23 cellular contexts compared by ENCODE assay signal in the genomic region with DNA sequence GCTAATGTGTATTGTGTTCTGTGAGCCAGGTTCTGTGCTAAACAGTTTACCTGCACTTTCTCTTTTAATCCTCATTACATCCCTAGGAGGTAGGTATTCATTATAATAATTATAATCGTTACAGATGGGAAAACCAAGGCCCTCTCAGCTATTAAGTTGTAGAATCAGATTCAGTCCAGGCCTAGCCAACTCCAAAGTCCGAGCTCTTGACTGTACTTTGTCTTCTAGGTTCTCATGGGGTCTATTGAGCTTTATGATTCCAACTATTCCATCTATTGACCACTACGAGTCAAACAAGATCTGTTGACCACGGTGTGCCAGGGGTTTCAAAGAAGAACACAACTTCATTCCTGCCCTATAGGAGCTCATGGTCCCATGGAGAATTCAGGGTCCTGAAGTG. TPM values are rescaled to one million over a fixed set of nuclear protein-coding genes. Genes with fewer than 3 reads are reported as not detected.
"Had no signal": no experiment of that assay in that cellular context is flagged by ENCODE, and none has a peak within 500 bp of the region (broad histone marks: within the 10 kb centered on the region; RNA-seq: fewer than 3 reads in every experiment).

No MANE protein-coding gene starts in this region.

- H3K9me3 Mint-ChIP-seq: activated CD8-positive, alpha-beta T cell treated with anti-CD3 and anti-CD28 coated beads for 36 hours; activated naive CD8-positive, alpha-beta T cell treated with anti-CD3 and anti-CD28 coated beads, Interleukin-2, amount 10 ng/mL, durations not matched to agents 7 days and 5 days; activated T-helper 17 cell treated with anti-CD3 and anti-CD28 coated beads, Interleukin-2, amount 50 U/mL, for 72 hours; central memory CD8-positive, alpha-beta T cell; nephron progenitor cell had no signal

- H3K36me3 ChIP-seq: colonic mucosa, tibial artery had no signal

- H3K36me3 Mint-ChIP-seq: brain had no signal

- H3K27ac ChIP-seq: tibial artery had no signal

- DNase-seq: activated CD4-positive, alpha-beta T cell treated with anti-CD3 and anti-CD28 coated beads for 48 hours; activated CD4-positive, CD25-positive, alpha-beta regulatory T cell; activated CD8-positive, alpha-beta T cell treated with anti-CD3 and anti-CD28 coated beads for 36 hours; activated naive CD4-positive, alpha-beta T cell treated with Interleukin-2 at 50 U/mL for 16 hours; activated naive CD8-positive, alpha-beta T cell treated with anti-CD3 and anti-CD28 coated beads, Interleukin-2, amount 10 ng/mL, durations not matched to agents 7 days and 5 days; activated T-cell treated with anti-CD3 and anti-CD28 coated beads, Interleukin-2, amount 50 U/mL, for 1 hour; colonic mucosa; erythroblast; foreskin melanocyte; glutamatergic neuron; midbrain; nephron progenitor cell; occipital lobe; posterior cingulate gyrus; stimulated activated CD8-positive, alpha-beta memory T cell treated with anti-CD3 and anti-CD28 coated beads, Interleukin-4, amount 100 ng/mL, for 48 hours; stimulated activated naive CD8-positive, alpha-beta T cell treated with anti-CD3 and anti-CD28 coated beads, Interleukin-15, Interleukin-2, amounts not matched to agents 100 U/mL and 50 U/mL, for 24 hours; substantia nigra; tibial artery had no signal

- H3K4me3 ChIP-seq: colonic mucosa, tibial artery had no signal

- H3K4me1 ChIP-seq: colonic mucosa had no signal

- H3K27ac Mint-ChIP-seq: activated CD8-positive, alpha-beta T cell treated with anti-CD3 and anti-CD28 coated beads for 36 hours; activated naive CD8-positive, alpha-beta T cell treated with anti-CD3 and anti-CD28 coated beads, Interleukin-2, amount 10 ng/mL, durations not matched to agents 7 days and 5 days; activated T-helper 17 cell treated with anti-CD3 and anti-CD28 coated beads, Interleukin-2, amount 50 U/mL, for 72 hours; nephron progenitor cell had no signal

- H3K9me3 ChIP-seq: colonic mucosa, tibial artery had no signal

- H3K27me3 Mint-ChIP-seq: activated CD8-positive, alpha-beta T cell treated with anti-CD3 and anti-CD28 coated beads for 36 hours; activated T-helper 17 cell treated with anti-CD3 and anti-CD28 coated beads, Interleukin-2, amount 50 U/mL, for 72 hours; central memory CD8-positive, alpha-beta T cell had no signal

- ATAC-seq: activated CD8-positive, alpha-beta T cell treated with anti-CD3 and anti-CD28 coated beads for 36 hours; activated T-helper 17 cell treated with anti-CD3 and anti-CD28 coated beads, Interleukin-2, amount 50 U/mL, for 72 hours; stimulated activated naive CD8-positive, alpha-beta T cell treated with anti-CD3 and anti-CD28 coated beads, Interleukin-15, Interleukin-2, amounts not matched to agents 100 U/mL and 50 U/mL, for 24 hours had no signal

- H3K4me3 Mint-ChIP-seq: activated naive CD8-positive, alpha-beta T cell treated with anti-CD3 and anti-CD28 coated beads, Interleukin-2, amount 10 ng/mL, durations not matched to agents 7 days and 5 days had no signal

- H3K27me3 ChIP-seq: colonic mucosa had no signal

RNA-seq across cellular contexts. Expression of gene IL22RA1, which starts 42.1 kb away (rescaled TPM):
- total RNA-seq: activated CD8-positive, alpha-beta T cell treated with anti-CD3 and anti-CD28 coated beads for 36 hours; activated T-helper 17 cell treated with anti-CD3 and anti-CD28 coated beads, Interleukin-2, amount 50 U/mL, for 72 hours; lung microvascular endothelial cell; occipital lobe; T-helper 2 cell treated with Interferon-gamma antibody and Interleukin-4, amounts not matched to agents 100 ng/mL and 5 ng/mL, for 36 hours had no signal
